Comparison of ENCODE assay signal across 1 cellular context in the genomic region with DNA sequence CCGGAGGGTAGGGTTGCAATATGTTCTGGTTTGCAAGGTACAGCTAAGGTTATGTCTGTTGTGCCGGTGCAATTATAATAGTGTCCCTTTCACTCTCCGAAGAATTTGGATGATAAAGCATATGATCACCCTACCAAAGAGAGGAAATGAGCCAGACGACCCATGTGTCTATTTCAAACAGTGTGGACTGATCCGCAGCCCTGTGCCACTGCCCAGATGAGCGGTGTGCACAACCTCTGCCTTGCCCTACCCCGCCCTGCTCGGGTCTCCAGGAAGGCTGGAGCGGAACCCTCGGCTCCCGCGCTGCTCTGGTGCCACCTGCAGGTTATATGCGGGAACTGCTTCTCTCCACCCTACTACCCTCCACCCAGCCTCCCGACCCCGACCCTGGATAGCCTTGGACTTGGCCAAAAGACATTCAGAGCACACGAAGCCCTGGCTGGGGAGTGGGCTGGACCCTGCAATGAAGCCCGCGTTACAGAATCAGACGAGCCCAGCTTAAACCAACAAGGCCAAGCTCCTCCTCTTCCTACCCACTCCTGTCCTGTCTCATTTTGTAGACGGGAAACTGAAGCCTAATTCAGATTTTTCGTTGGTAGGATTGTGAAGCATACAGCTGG.
A peak's percentile ranks its signal among the peaks of the same experiment; 100 is the strongest.
TF ChIP-seq lines count a peak whose summit lies in the region.

No MANE protein-coding gene starts in this region.

TF ChIP-seq in HepG2, 621 proteins besides CTCF, POLR2A, EP300 and RAD21 (continued from another document and continues in another):
- TF ChIP-seq IKZF1 (IDR thresholded peaks at IDR 0.05) (no peak), ZNF12 (CRISPR knock-in tag; IDR thresholded peaks at IDR 0.05) (no peak), GTF3A (CRISPR knock-in tag; conservative IDR thresholded peaks at IDR 0.05) (no peak), NFKB2 (CRISPR knock-in tag; IDR thresholded peaks at IDR 0.05; ENCODE audit: borderline replicate concordance) (peak; percentile 31; the same call in 1 of the 2 replicates), NFIC (IDR thresholded peaks at IDR 0.05; ENCODE audit: low read length) (no peak), MEF2D (CRISPR knock-in tag; IDR thresholded peaks at IDR 0.05) (no peak), RARA (CRISPR knock-in tag; IDR thresholded peaks at IDR 0.05) (no peak), CCAR2 (optimal IDR thresholded peaks at IDR 0.05; ENCODE audit: low read depth, low read length) (no peak), ERF (CRISPR knock-in tag; IDR thresholded peaks at IDR 0.05) (no peak), XBP1 (CRISPR knock-in tag; IDR thresholded peaks at IDR 0.05) (no peak), THYN1 (CRISPR knock-in tag; IDR thresholded peaks at IDR 0.05; ENCODE audit: borderline replicate concordance, low read depth) (no peak), TOE1 (CRISPR knock-in tag; IDR thresholded peaks at IDR 0.05) (no peak), HOXA7 (CRISPR knock-in tag; IDR thresholded peaks at IDR 0.05) (no peak), ZNF382 (CRISPR knock-in tag; IDR thresholded peaks at IDR 0.05; ENCODE audit: borderline replicate concordance) (no peak), ZNF558 (CRISPR knock-in tag; IDR thresholded peaks at IDR 0.05; ENCODE audit: borderline replicate concordance) (no peak), TBL1XR1 (IDR thresholded peaks at IDR 0.05; ENCODE audit: borderline replicate concordance, low read length, partially characterized antibody) (no peak), MTF2 (CRISPR knock-in tag; IDR thresholded peaks at IDR 0.05; ENCODE audit: borderline replicate concordance) (no peak), KLF12 (CRISPR knock-in tag; IDR thresholded peaks at IDR 0.05; ENCODE audit: borderline replicate concordance) (no peak), MTA1 (CRISPR knock-in tag; IDR thresholded peaks at IDR 0.05; ENCODE audit: borderline replicate concordance) (0 out of 2 replicates have a peak, but pooled peaks have one; percentile 39), HNF4A (CRISPR knock-in tag; IDR thresholded peaks at IDR 0.05) (no peak), NR3C1 (CRISPR knock-in tag; IDR thresholded peaks at IDR 0.05) (no peak), ZSCAN20 (CRISPR knock-in tag; IDR thresholded peaks at IDR 0.05; ENCODE audit: borderline replicate concordance) (no peak), PHF20 (CRISPR knock-in tag; IDR thresholded peaks at IDR 0.05) (no peak), NBN (conservative IDR thresholded peaks at IDR 0.05) (no peak), ZBTB38 (CRISPR knock-in tag; IDR thresholded peaks at IDR 0.05) (no peak), ZNF329 (CRISPR knock-in tag; IDR thresholded peaks at IDR 0.05; ENCODE audit: low read depth) (no peak), HOXA5 (CRISPR knock-in tag; IDR thresholded peaks at IDR 0.05) (no peak), ZEB1 (IDR thresholded peaks at IDR 0.05; ENCODE audit: insufficient replicate concordance, low read depth) (no peak)
- TF ChIP-seq, protein P1, sequence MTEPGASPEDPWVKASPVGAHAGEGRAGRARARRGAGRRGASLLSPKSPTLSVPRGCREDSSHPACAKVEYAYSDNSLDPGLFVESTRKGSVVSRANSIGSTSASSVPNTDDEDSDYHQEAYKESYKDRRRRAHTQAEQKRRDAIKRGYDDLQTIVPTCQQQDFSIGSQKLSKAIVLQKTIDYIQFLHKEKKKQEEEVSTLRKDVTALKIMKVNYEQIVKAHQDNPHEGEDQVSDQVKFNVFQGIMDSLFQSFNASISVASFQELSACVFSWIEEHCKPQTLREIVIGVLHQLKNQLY (CRISPR knock-in tag; IDR thresholded peaks at IDR 0.05): no peak
- TF ChIP-seq, protein P2, sequence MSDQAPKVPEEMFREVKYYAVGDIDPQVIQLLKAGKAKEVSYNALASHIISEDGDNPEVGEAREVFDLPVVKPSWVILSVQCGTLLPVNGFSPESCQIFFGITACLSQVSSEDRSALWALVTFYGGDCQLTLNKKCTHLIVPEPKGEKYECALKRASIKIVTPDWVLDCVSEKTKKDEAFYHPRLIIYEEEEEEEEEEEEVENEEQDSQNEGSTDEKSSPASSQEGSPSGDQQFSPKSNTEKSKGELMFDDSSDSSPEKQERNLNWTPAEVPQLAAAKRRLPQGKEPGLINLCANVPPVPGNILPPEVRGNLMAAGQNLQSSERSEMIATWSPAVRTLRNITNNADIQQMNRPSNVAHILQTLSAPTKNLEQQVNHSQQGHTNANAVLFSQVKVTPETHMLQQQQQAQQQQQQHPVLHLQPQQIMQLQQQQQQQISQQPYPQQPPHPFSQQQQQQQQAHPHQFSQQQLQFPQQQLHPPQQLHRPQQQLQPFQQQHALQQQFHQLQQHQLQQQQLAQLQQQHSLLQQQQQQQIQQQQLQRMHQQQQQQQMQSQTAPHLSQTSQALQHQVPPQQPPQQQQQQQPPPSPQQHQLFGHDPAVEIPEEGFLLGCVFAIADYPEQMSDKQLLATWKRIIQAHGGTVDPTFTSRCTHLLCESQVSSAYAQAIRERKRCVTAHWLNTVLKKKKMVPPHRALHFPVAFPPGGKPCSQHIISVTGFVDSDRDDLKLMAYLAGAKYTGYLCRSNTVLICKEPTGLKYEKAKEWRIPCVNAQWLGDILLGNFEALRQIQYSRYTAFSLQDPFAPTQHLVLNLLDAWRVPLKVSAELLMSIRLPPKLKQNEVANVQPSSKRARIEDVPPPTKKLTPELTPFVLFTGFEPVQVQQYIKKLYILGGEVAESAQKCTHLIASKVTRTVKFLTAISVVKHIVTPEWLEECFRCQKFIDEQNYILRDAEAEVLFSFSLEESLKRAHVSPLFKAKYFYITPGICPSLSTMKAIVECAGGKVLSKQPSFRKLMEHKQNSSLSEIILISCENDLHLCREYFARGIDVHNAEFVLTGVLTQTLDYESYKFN (CRISPR knock-in tag; conservative IDR thresholded peaks at IDR 0.05): no peak
- TF ChIP-seq, protein P3, sequence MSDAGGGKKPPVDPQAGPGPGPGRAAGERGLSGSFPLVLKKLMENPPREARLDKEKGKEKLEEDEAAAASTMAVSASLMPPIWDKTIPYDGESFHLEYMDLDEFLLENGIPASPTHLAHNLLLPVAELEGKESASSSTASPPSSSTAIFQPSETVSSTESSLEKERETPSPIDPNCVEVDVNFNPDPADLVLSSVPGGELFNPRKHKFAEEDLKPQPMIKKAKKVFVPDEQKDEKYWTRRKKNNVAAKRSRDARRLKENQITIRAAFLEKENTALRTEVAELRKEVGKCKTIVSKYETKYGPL (CRISPR knock-in tag; IDR thresholded peaks at IDR 0.05): no peak
- TF ChIP-seq, protein P4, sequence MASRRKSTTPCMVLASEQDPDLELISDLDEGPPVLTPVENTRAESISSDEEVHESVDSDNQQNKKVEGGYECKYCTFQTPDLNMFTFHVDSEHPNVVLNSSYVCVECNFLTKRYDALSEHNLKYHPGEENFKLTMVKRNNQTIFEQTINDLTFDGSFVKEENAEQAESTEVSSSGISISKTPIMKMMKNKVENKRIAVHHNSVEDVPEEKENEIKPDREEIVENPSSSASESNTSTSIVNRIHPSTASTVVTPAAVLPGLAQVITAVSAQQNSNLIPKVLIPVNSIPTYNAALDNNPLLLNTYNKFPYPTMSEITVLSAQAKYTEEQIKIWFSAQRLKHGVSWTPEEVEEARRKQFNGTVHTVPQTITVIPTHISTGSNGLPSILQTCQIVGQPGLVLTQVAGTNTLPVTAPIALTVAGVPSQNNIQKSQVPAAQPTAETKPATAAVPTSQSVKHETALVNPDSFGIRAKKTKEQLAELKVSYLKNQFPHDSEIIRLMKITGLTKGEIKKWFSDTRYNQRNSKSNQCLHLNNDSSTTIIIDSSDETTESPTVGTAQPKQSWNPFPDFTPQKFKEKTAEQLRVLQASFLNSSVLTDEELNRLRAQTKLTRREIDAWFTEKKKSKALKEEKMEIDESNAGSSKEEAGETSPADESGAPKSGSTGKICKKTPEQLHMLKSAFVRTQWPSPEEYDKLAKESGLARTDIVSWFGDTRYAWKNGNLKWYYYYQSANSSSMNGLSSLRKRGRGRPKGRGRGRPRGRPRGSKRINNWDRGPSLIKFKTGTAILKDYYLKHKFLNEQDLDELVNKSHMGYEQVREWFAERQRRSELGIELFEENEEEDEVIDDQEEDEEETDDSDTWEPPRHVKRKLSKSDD (CRISPR knock-in tag; IDR thresholded peaks at IDR 0.05; ENCODE audit: low read depth): no peak
- TF ChIP-seq, protein P5, sequence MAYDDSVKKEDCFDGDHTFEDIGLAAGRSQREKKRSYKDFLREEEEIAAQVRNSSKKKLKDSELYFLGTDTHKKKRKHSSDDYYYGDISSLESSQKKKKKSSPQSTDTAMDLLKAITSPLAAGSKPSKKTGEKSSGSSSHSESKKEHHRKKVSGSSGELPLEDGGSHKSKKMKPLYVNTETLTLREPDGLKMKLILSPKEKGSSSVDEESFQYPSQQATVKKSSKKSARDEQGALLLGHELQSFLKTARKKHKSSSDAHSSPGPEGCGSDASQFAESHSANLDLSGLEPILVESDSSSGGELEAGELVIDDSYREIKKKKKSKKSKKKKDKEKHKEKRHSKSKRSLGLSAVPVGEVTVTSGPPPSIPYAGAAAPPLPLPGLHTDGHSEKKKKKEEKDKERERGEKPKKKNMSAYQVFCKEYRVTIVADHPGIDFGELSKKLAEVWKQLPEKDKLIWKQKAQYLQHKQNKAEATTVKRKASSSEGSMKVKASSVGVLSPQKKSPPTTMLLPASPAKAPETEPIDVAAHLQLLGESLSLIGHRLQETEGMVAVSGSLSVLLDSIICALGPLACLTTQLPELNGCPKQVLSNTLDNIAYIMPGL (CRISPR knock-in tag; IDR thresholded peaks at IDR 0.05; ENCODE audit: borderline replicate concordance in 1 of 2, low read depth in 1 of 2): 0 out of 4 replicates have a peak, but pooled peaks of 1 of the 2 experiments have one; percentile 35
- TF ChIP-seq, protein P6, sequence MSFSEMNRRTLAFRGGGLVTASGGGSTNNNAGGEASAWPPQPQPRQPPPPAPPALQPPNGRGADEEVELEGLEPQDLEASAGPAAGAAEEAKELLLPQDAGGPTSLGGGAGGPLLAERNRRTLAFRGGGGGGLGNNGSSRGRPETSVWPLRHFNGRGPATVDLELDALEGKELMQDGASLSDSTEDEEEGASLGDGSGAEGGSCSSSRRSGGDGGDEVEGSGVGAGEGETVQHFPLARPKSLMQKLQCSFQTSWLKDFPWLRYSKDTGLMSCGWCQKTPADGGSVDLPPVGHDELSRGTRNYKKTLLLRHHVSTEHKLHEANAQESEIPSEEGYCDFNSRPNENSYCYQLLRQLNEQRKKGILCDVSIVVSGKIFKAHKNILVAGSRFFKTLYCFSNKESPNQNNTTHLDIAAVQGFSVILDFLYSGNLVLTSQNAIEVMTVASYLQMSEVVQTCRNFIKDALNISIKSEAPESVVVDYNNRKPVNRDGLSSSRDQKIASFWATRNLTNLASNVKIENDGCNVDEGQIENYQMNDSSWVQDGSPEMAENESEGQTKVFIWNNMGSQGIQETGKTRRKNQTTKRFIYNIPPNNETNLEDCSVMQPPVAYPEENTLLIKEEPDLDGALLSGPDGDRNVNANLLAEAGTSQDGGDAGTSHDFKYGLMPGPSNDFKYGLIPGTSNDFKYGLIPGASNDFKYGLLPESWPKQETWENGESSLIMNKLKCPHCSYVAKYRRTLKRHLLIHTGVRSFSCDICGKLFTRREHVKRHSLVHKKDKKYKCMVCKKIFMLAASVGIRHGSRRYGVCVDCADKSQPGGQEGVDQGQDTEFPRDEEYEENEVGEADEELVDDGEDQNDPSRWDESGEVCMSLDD (CRISPR knock-in tag; IDR thresholded peaks at IDR 0.05; ENCODE audit: borderline replicate concordance): no peak
- TF ChIP-seq, protein P7, sequence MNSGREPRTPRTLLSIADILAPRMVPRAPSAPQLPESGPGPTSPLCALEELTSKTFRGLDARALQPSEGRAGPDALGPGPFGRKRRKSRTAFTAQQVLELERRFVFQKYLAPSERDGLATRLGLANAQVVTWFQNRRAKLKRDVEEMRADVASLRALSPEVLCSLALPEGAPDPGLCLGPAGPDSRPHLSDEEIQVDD (CRISPR knock-in tag; IDR thresholded peaks at IDR 0.05; ENCODE audit: borderline replicate concordance): no peak
- TF ChIP-seq, protein P8, sequence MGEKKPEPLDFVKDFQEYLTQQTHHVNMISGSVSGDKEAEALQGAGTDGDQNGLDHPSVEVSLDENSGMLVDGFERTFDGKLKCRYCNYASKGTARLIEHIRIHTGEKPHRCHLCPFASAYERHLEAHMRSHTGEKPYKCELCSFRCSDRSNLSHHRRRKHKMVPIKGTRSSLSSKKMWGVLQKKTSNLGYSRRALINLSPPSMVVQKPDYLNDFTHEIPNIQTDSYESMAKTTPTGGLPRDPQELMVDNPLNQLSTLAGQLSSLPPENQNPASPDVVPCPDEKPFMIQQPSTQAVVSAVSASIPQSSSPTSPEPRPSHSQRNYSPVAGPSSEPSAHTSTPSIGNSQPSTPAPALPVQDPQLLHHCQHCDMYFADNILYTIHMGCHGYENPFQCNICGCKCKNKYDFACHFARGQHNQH (CRISPR knock-in tag; IDR thresholded peaks at IDR 0.05): no peak
- TF ChIP-seq, protein P9, sequence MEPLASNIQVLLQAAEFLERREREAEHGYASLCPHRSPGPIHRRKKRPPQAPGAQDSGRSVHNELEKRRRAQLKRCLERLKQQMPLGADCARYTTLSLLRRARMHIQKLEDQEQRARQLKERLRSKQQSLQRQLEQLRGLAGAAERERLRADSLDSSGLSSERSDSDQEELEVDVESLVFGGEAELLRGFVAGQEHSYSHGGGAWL (CRISPR knock-in tag; IDR thresholded peaks at IDR 0.05): no peak
- TF ChIP-seq, protein P10, sequence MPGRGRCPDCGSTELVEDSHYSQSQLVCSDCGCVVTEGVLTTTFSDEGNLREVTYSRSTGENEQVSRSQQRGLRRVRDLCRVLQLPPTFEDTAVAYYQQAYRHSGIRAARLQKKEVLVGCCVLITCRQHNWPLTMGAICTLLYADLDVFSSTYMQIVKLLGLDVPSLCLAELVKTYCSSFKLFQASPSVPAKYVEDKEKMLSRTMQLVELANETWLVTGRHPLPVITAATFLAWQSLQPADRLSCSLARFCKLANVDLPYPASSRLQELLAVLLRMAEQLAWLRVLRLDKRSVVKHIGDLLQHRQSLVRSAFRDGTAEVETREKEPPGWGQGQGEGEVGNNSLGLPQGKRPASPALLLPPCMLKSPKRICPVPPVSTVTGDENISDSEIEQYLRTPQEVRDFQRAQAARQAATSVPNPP (CRISPR knock-in tag; IDR thresholded peaks at IDR 0.05): no peak
- TF ChIP-seq, protein P11, sequence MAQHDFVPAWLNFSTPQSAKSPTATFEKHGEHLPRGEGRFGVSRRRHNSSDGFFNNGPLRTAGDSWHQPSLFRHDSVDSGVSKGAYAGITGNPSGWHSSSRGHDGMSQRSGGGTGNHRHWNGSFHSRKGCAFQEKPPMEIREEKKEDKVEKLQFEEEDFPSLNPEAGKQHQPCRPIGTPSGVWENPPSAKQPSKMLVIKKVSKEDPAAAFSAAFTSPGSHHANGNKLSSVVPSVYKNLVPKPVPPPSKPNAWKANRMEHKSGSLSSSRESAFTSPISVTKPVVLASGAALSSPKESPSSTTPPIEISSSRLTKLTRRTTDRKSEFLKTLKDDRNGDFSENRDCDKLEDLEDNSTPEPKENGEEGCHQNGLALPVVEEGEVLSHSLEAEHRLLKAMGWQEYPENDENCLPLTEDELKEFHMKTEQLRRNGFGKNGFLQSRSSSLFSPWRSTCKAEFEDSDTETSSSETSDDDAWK (CRISPR knock-in tag; IDR thresholded peaks at IDR 0.05): no peak
- TF ChIP-seq, protein P12, sequence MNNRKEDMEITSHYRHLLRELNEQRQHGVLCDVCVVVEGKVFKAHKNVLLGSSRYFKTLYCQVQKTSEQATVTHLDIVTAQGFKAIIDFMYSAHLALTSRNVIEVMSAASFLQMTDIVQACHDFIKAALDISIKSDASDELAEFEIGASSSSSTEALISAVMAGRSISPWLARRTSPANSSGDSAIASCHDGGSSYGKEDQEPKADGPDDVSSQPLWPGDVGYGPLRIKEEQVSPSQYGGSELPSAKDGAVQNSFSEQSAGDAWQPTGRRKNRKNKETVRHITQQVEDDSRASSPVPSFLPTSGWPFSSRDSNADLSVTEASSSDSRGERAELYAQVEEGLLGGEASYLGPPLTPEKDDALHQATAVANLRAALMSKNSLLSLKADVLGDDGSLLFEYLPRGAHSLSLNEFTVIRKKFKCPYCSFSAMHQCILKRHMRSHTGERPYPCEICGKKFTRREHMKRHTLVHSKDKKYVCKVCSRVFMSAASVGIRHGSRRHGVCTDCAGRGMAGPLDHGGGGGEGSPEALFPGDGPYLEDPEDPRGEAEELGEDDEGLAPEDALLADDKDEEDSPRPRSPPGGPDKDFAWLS (CRISPR knock-in tag; IDR thresholded peaks at IDR 0.05; ENCODE audit: borderline replicate concordance): 0 out of 2 replicates have a peak, but pooled peaks have one; percentile 37
